In genomic region chr16:22164482-22164881, GRCh38 we compare ENCODE assay signal across 30 cellular contexts. TPM values are rescaled to one million over a fixed set of nuclear protein-coding genes. Genes with fewer than 3 reads are reported as not detected.
"Had no signal": no experiment of that assay in that cellular context is flagged by ENCODE, and none has a peak within 500 bp of the region (broad histone marks: within the 10 kb centered on the region; RNA-seq: fewer than 3 reads in every experiment).

No MANE protein-coding gene starts in this region.

- H3K27ac ChIP-seq: stomach, suprapubic skin, testis, thoracic aorta, thyroid gland, tibial artery, tibial nerve, transverse colon, upper lobe of left lung, upper lobe of right lung, uterus, vagina had no signal

- H3K4me3 Mint-ChIP-seq: stimulated activated effector memory CD8-positive, alpha-beta T cell treated with anti-CD3 and anti-CD28 coated beads, Interleukin-12 subunit alpha, Interleukin-12 subunit beta, amount 100 ng/mL, for 72 hours; stimulated activated memory B cell treated with anti-CD40 and anti-IgM and Interleukin-4, amounts not matched to agents 10 μg/mL and 1 μg/mL and 100 μg/mL, for 72 hours; stimulated activated naive B cell treated with anti-CD40 and anti-IgM and Interleukin-4, amounts not matched to agents 10 μg/mL and 1 μg/mL and 100 μg/mL, for 72 hours; stimulated activated naive CD8-positive, alpha-beta T cell treated with anti-CD3 and anti-CD28 coated beads, Interleukin-15, amount 100 ng/mL, for 72 hours; stimulated activated naive CD8-positive, alpha-beta T cell treated with anti-CD3 and anti-CD28 coated beads, Interleukin-15, Interleukin-2, amounts not matched to agents 100 ng/mL and 50 ng/mL, for 24 hours; type B pancreatic cell had no signal

- H3K4me3 ChIP-seq: stomach, suprapubic skin, testis, thoracic aorta, thyroid gland, tibial artery, tibial nerve, transverse colon, upper lobe of left lung, upper lobe of right lung, uterus, vagina had no signal

- ATAC-seq: stimulated activated effector memory CD8-positive, alpha-beta T cell treated with anti-CD3 and anti-CD28 coated beads, Interleukin-12 subunit alpha, Interleukin-12 subunit beta, amount 100 ng/mL, for 72 hours; stimulated activated memory B cell treated with anti-CD40 and anti-IgM and Interleukin-4, amounts not matched to agents 10 μg/mL and 1 μg/mL and 100 μg/mL, for 72 hours; stimulated activated naive B cell treated with anti-CD40 and anti-IgM and Interleukin-4, amounts not matched to agents 10 μg/mL and 1 μg/mL and 100 μg/mL, for 72 hours; stimulated activated naive CD8-positive, alpha-beta T cell treated with anti-CD3 and anti-CD28 coated beads, Interleukin-15, amount 100 ng/mL, for 72 hours; stimulated activated naive CD8-positive, alpha-beta T cell treated with anti-CD3 and anti-CD28 coated beads, Interleukin-15, Interleukin-2, amounts not matched to agents 100 U/mL and 50 U/mL, for 24 hours; upper lobe of right lung had no signal

- FAIRE-seq: urothelium cell line had no signal

- H3K27me3 ChIP-seq: testis, thyroid gland, uterus, vagina had no signal

- H3K4me1 ChIP-seq: testis, upper lobe of right lung, uterus had no signal

- H3K27ac Mint-ChIP-seq: stimulated activated effector memory CD8-positive, alpha-beta T cell treated with anti-CD3 and anti-CD28 coated beads, Interleukin-12 subunit alpha, Interleukin-12 subunit beta, amount 100 ng/mL, for 72 hours; stimulated activated memory B cell treated with anti-CD40 and anti-IgM and Interleukin-4, amounts not matched to agents 10 μg/mL and 1 μg/mL and 100 μg/mL, for 72 hours; stimulated activated naive B cell treated with anti-CD40 and anti-IgM and Interleukin-4, amounts not matched to agents 10 μg/mL and 1 μg/mL and 100 μg/mL, for 72 hours; stimulated activated naive CD8-positive, alpha-beta T cell treated with anti-CD3 and anti-CD28 coated beads, Interleukin-15, amount 100 ng/mL, for 72 hours; stimulated activated naive CD8-positive, alpha-beta T cell treated with anti-CD3 and anti-CD28 coated beads, Interleukin-15, Interleukin-2, amounts not matched to agents 100 ng/mL and 50 ng/mL, for 24 hours; type B pancreatic cell had no signal

- H3K4me1 Mint-ChIP-seq: stimulated activated memory B cell treated with anti-CD40 and anti-IgM and Interleukin-4, amounts not matched to agents 10 μg/mL and 1 μg/mL and 100 μg/mL, for 72 hours had no signal

- H3K36me3 Mint-ChIP-seq: stimulated activated effector memory CD8-positive, alpha-beta T cell treated with anti-CD3 and anti-CD28 coated beads, Interleukin-12 subunit alpha, Interleukin-12 subunit beta, amount 100 ng/mL, for 72 hours; type B pancreatic cell had no signal

- H3K36me3 ChIP-seq: stomach, suprapubic skin, thoracic aorta, thyroid gland, tibial artery, tibial nerve, transverse colon, upper lobe of left lung, upper lobe of right lung, uterus, vagina had no signal

- DNase-seq: stimulated activated CD4-positive, alpha-beta T cell treated with anti-CD3 and anti-CD28 coated beads, Interleukin-2, amount 100 ng/mL, for 48 hours; stimulated activated CD4-positive, alpha-beta T cell treated with anti-CD3 and anti-CD28 coated beads, Interleukin-4, amount 100 ng/mL, for 1 hour; stimulated activated CD4-positive, alpha-beta T cell treated with anti-CD3 and anti-CD28 coated beads, Interleukin-4, amount 100 ng/mL, for 24 hours; stimulated activated CD4-positive, alpha-beta T cell treated with anti-CD3 and anti-CD28 coated beads, Interleukin-4, amount 100 ng/mL, for 4 hours; stimulated activated CD8-positive, alpha-beta memory T cell treated with anti-CD3 and anti-CD28 coated beads, Interleukin-4, amount 100 ng/mL, for 48 hours; stimulated activated naive B cell treated with anti-CD40 and anti-IgM and Interleukin-4, amounts not matched to agents 10 μg/mL and 1 μg/mL and 100 μg/mL, for 72 hours; stimulated activated naive CD4-positive, alpha-beta T cell; stimulated activated naive CD4-positive, alpha-beta T cell treated with Interleukin-2 at 50 U/mL for 16 hours; stimulated activated naive CD8-positive, alpha-beta T cell treated with anti-CD3 and anti-CD28 coated beads, Interleukin-15, amount 100 ng/mL, for 72 hours; stimulated activated naive CD8-positive, alpha-beta T cell treated with anti-CD3 and anti-CD28 coated beads, Interleukin-15, Interleukin-2, amounts not matched to agents 100 U/mL and 50 U/mL, for 24 hours; stomach; substantia nigra; testis; thyroid gland; tibial artery; transverse colon; trophoblast cell; upper lobe of left lung; upper lobe of right lung; uterus had no signal

- H3K9me3 Mint-ChIP-seq: stimulated activated effector memory CD8-positive, alpha-beta T cell treated with anti-CD3 and anti-CD28 coated beads, Interleukin-12 subunit alpha, Interleukin-12 subunit beta, amount 100 ng/mL, for 72 hours; type B pancreatic cell had no signal

- H3K9me3 ChIP-seq: suprapubic skin, testis, thoracic aorta, thyroid gland, tibial artery, transverse colon, upper lobe of left lung, upper lobe of right lung, uterus, vagina had no signal

RNA-seq across cellular contexts. Expression of gene SDR42E2, which starts 2.2 kb away (rescaled TPM):
- total RNA-seq: stomach, suprapubic skin, thoracic aorta, thyroid gland, tibial nerve, transverse colon, urinary bladder, uterus, vagina had no signal
- polyA plus RNA-seq: stomach, urinary bladder had no signal
